9 cellular contexts compared by ENCODE assay signal in genomic region chr2:79219383-79219988, GRCh38. TPM values are rescaled to one million over a fixed set of nuclear protein-coding genes. Genes with fewer than 3 reads are reported as not detected.
A peak's percentile ranks its signal among the peaks of the same experiment; 100 is the strongest.
DNase-seq lines count a peak whose midpoint lies in the region; ATAC-seq and FAIRE-seq lines count a peak whose summit lies in the region.
"Had no signal": no experiment of that assay in that cellular context is flagged by ENCODE, and none has a peak within 500 bp of the region (broad histone marks: within the 10 kb centered on the region; RNA-seq: fewer than 3 reads in every experiment).

No MANE protein-coding gene starts in this region.

- H3K27me3 ChIP-seq in Karpas-422 (ENCODE audit: low read length), result no peaks in the 10 kb centered on the region
- peaks cover 0 to 1% of the 10 kb centered on the region in 2 donors for H3K27me3 ChIP-seq in small intestine (ENCODE audit: control insufficient read depth in 2 of 2, insufficient read depth in 2 of 2, low read length in 2 of 2)

- no peaks in the 10 kb centered on the region for H3K27me3 Mint-ChIP-seq in activated T-cell treated with anti-CD3 and anti-CD28 coated beads, Interleukin-2, amount 50 U/mL, for 72 hours (ENCODE audit: low read depth)
- H3K27me3 Mint-ChIP-seq in activated T-cell treated with anti-CD3 and anti-CD28 coated beads, Interleukin-2, amount 50 U/mL, for 24 hours, result no peaks in the 10 kb centered on the region

- no peaks in the 10 kb centered on the region for H3K79me2 ChIP-seq in Karpas-422 (ENCODE audit: low read length)

- H3K36me3 ChIP-seq in Karpas-422 (ENCODE audit: insufficient read depth, low read length) (no peaks in the 10 kb centered on the region), small intestine (ENCODE audit: control insufficient read depth in 2 of 2, insufficient read depth in 2 of 2, low read length in 2 of 2) (no peaks in the 10 kb centered on the region)

- H2AFZ ChIP-seq in Karpas-422 (ENCODE audit: low read length), result no peak overlapping the region

- FAIRE-seq in frontal cortex (lab: Jason Lieb, UNC), result peak; percentile 64
- FAIRE-seq in small intestine (lab: Jason Lieb, UNC), result no peak

- peak; percentile 1 to 19 for DNase-seq in activated T-cell treated with anti-CD3 and anti-CD28 coated beads, Interleukin-2, amount 50 U/mL, for 72 hours
- no peak for DNase-seq in activated T-cell treated with anti-CD3 and anti-CD28 coated beads, Interleukin-2, amount 50 U/mL, for 24 hours
- DNase-seq in Karpas-422 (peak; percentile 92), SW 1271 (lab: John Stamatoyannopoulos, UW) (peak; percentile 4 to 38), frontal cortex (ENCODE audit: low spot score in 2 of 2) (peak in 1 of 2 donors; percentile 25), small intestine (peak; percentile 76), NCI-H2107 treated with DMSO at 0.1 percent for 48 hours (lab: John Stamatoyannopoulos, UW; ENCODE audit: unreplicated experiment) (no peak)

- 28 to 35% (median 34%) methylated on average over 9 of the region's 9 CpGs for WGBS in small intestine, 3 donors

- no peak overlapping the region for H3K9ac ChIP-seq in Karpas-422 (ENCODE audit: low read length)

- no peaks in the 10 kb centered on the region for H4K20me1 ChIP-seq in Karpas-422 (ENCODE audit: insufficient read depth, low read depth, low read length)

- no peak overlapping the region for H3K4me3 ChIP-seq in Karpas-422 (ENCODE audit: low read length)
- no peak overlapping the region for H3K4me3 ChIP-seq in small intestine (ENCODE audit: low read depth in 1 of 2, low read length in 2 of 2)

- H3K36me3 Mint-ChIP-seq in activated T-cell treated with anti-CD3 and anti-CD28 coated beads, Interleukin-2, amount 50 U/mL, for 72 hours (ENCODE audit: insufficient read depth in 2 of 2), result no peaks in the 10 kb centered on the region
- no peaks in the 10 kb centered on the region for H3K36me3 Mint-ChIP-seq in activated T-cell treated with anti-CD3 and anti-CD28 coated beads, Interleukin-2, amount 50 U/mL, for 24 hours (ENCODE audit: low read depth)
- H3K36me3 Mint-ChIP-seq: memory B cell had no signal

- no peak overlapping the region for H3K4me2 ChIP-seq in Karpas-422 (ENCODE audit: low read depth, low read length, poor library complexity, severe bottlenecking)

- H3K4me1 ChIP-seq in Karpas-422 (ENCODE audit: low read length) (no peaks in the 10 kb centered on the region), small intestine (ENCODE audit: control insufficient read depth in 2 of 2, insufficient read depth in 1 of 2, low read depth in 1 of 2, low read length in 1 of 2) (no peaks in the 10 kb centered on the region)

- no peaks in the 10 kb centered on the region for H3K4me1 Mint-ChIP-seq in activated T-cell treated with anti-CD3 and anti-CD28 coated beads, Interleukin-2, amount 50 U/mL, for 72 hours (ENCODE audit: low read depth)
- H3K4me1 Mint-ChIP-seq in activated T-cell treated with anti-CD3 and anti-CD28 coated beads, Interleukin-2, amount 50 U/mL, for 24 hours (ENCODE audit: low read depth), result no peaks in the 10 kb centered on the region
- H3K4me1 Mint-ChIP-seq: memory B cell had no signal

- no peak overlapping the region for H3K4me3 Mint-ChIP-seq in activated T-cell treated with anti-CD3 and anti-CD28 coated beads, Interleukin-2, amount 50 U/mL, for 72 hours
- H3K4me3 Mint-ChIP-seq in activated T-cell treated with anti-CD3 and anti-CD28 coated beads, Interleukin-2, amount 50 U/mL, for 24 hours, result no peak overlapping the region
- H3K4me3 Mint-ChIP-seq: memory B cell had no signal

- H3K27ac ChIP-seq in Karpas-422 (ENCODE audit: low read length), result no peak overlapping the region
- H3K27ac ChIP-seq in small intestine (ENCODE audit: low read depth in 1 of 2, low read length in 1 of 2), result no peak overlapping the region

- peaks cover 0 to 2% of the 10 kb centered on the region in 2 donors for H3K9me3 Mint-ChIP-seq in activated T-cell treated with anti-CD3 and anti-CD28 coated beads, Interleukin-2, amount 50 U/mL, for 72 hours
- peaks cover 4% of the 10 kb centered on the region for H3K9me3 Mint-ChIP-seq in activated T-cell treated with anti-CD3 and anti-CD28 coated beads, Interleukin-2, amount 50 U/mL, for 24 hours
- H3K9me3 Mint-ChIP-seq: memory B cell had no signal

- H3K27ac Mint-ChIP-seq in activated T-cell treated with anti-CD3 and anti-CD28 coated beads, Interleukin-2, amount 50 U/mL, for 72 hours, result no peak overlapping the region
- H3K27ac Mint-ChIP-seq in activated T-cell treated with anti-CD3 and anti-CD28 coated beads, Interleukin-2, amount 50 U/mL, for 24 hours, result no peak overlapping the region
- H3K27ac Mint-ChIP-seq: memory B cell had no signal

- ATAC-seq in activated T-cell treated with anti-CD3 and anti-CD28 coated beads, Interleukin-2, amount 50 U/mL, for 72 hours (replicated peaks in 1 of 2), result no peak
- peak; percentile 79 for ATAC-seq in GM21515 (IDR thresholded peaks at IDR 0.05; ENCODE audit: unreplicated experiment)

- no peaks in the 10 kb centered on the region for H3K9me3 ChIP-seq in Karpas-422 (ENCODE audit: low read length)
- H3K9me3 ChIP-seq in small intestine (ENCODE audit: control insufficient read depth, low read depth), result no peaks in the 10 kb centered on the region

- H3K9me2 ChIP-seq in Karpas-422 (replicated peaks; ENCODE audit: insufficient read depth, low read length), result no peaks in the 10 kb centered on the region

RNA-seq across cellular contexts. Expression of gene REG3A, which starts 59.9 kb away (rescaled TPM):
- total RNA-seq in activated T-cell treated with anti-CD3 and anti-CD28 coated beads, Interleukin-2, amount 50 U/mL, for 72 hours, result not detected
- total RNA-seq in Karpas-422 (2014; rRNA removed; shearing (Covaris generic); ENCODE audit: low replicate concordance), result not detected in 2 replicates
- total RNA-seq in frontal cortex, result not detected
- over 10,000 TPM in 1 of 3 donors, 1,000 to 10,000 TPM in 1, 100 to 1,000 TPM in 1; 468 to 11,127 (median 1,492) TPM for polyA plus RNA-seq in small intestine

Comparison
In these comparisons a context has a peak if more than half of its experiments do, and no peak if none do; other contexts are left out.
1. DNase-seq: peak in activated T-cell treated with anti-CD3 and anti-CD28 coated beads, Interleukin-2, amount 50 U/mL, for 72 hours (2 of 2), Karpas-422 (single experiment), SW 1271 (2 of 2) and small intestine (single experiment); none in activated T-cell treated with anti-CD3 and anti-CD28 coated beads, Interleukin-2, amount 50 U/mL, for 24 hours (single experiment) and NCI-H2107 treated with DMSO at 0.1 percent for 48 hours (single experiment).